ENCODE assay signal across 7 cellular contexts in genomic region chr11:65779669-65779918, GRCh38. TPM values are rescaled to one million over a fixed set of nuclear protein-coding genes. Genes with fewer than 3 reads are reported as not detected.
A peak's percentile ranks its signal among the peaks of the same experiment; 100 is the strongest.
DNase-seq lines count a peak whose midpoint lies in the region; ATAC-seq and TF ChIP-seq lines count a peak whose summit lies in the region.

No MANE protein-coding gene starts in this region.

- H3K4me3 ChIP-seq in HFF-Myc (replicated peaks; ENCODE audit: low read depth, low read length) (peak overlapping the region; percentile 76), iPS-18c (ENCODE audit: insufficient read depth, low read depth, low read length) (peak overlapping the region; percentile 34), stomach (peak overlapping the region; percentile 78 to 97 (median 96))

- WGBS in stomach, 5 donors: 60 to 96% (median 73%) methylated on average over 4 to 12 of the region's 12 CpGs

- H3K9me3 Mint-ChIP-seq in activated CD8-positive, alpha-beta T cell treated with anti-CD3 and anti-CD28 coated beads, Interleukin-2, amount 10 ng/mL, durations not matched to agents 7 days and 5 days (ENCODE audit: insufficient read depth): no peaks in the 10 kb centered on the region

- TF ChIP-seq CTCF in HFF-Myc (IDR thresholded peaks at IDR 0.05; ENCODE audit: low read depth, low read length, missing control alignments): no peak
- no peak for TF ChIP-seq CTCF in stomach (IDR thresholded peaks at IDR 0.05)

- H3K9me3 ChIP-seq in iPS-18c (ENCODE audit: control insufficient read depth, insufficient read depth, low read length) (no peaks in the 10 kb centered on the region), stomach (no peaks in the 10 kb centered on the region)

- no peak overlapping the region for H3K27ac Mint-ChIP-seq in activated CD8-positive, alpha-beta T cell treated with anti-CD3 and anti-CD28 coated beads, Interleukin-2, amount 10 ng/mL, durations not matched to agents 7 days and 5 days

- H3K27me3 Mint-ChIP-seq in activated CD8-positive, alpha-beta T cell treated with anti-CD3 and anti-CD28 coated beads, Interleukin-2, amount 10 ng/mL, durations not matched to agents 7 days and 5 days (ENCODE audit: low read depth): peaks cover 7% of the 10 kb centered on the region

- H3K27me3 ChIP-seq in stomach: no peaks in the 10 kb centered on the region

- peaks cover 16% of the 10 kb centered on the region for H3K4me1 Mint-ChIP-seq in activated CD8-positive, alpha-beta T cell treated with anti-CD3 and anti-CD28 coated beads, Interleukin-2, amount 10 ng/mL, durations not matched to agents 7 days and 5 days (ENCODE audit: low read depth)

- POLR2A ChIA-PET in activated CD8-positive, alpha-beta T cell treated with anti-CD3 and anti-CD28 coated beads, Interleukin-2, amount 10 ng/mL, durations not matched to agents 7 days and 5 days (lab: Charles Lee): interaction anchor here (0.7 to 2.9 kb wide), 10 partner anchors 12 to 111 kb away, joined by 3 to 17 read pairs (median 6); partner anchors contain the start of genes KAT5 and MUS81

- peak overlapping the region in 4 of 5 donors; percentile 89 to 93 (median 90) for H3K27ac ChIP-seq in stomach

- intact Hi-C loops in stomach (cut with DNase I; ENCODE audit: low total_unique reads) (loop anchor here (5.0 kb wide), 1 partner anchor 33 kb away; no protein-coding TSS in a partner anchor), left colon (cut with DNase I, micrococcal nuclease) (loop anchor here in 1 of 2 donors (5.0 kb wide), 1 partner anchor 38 kb away; no protein-coding TSS in a partner anchor)

- H3K4me1 ChIP-seq in stomach: peaks cover 27 to 59% (median 48%) of the 10 kb centered on the region in 4 donors

- DNase-seq in HFF-Myc (ENCODE audit: extremely low read depth, low read depth): no peak
- DNase-seq in activated CD8-positive, alpha-beta T cell treated with anti-CD3 and anti-CD28 coated beads, Interleukin-2, amount 10 ng/mL, durations not matched to agents 7 days and 5 days: no peak
- DNase-seq in stomach: no peak
- DNase-seq in left colon: no peak
- DNase-seq in occipital lobe (lab: John Stamatoyannopoulos, UW): no peak
- DNase-seq in OCI-M1 (lab: John Stamatoyannopoulos, UW): no peak

- TF ChIP-seq EP300 in stomach (IDR thresholded peaks at IDR 0.05): no peak

- CTCF ChIA-PET in activated CD8-positive, alpha-beta T cell treated with anti-CD3 and anti-CD28 coated beads, Interleukin-2, amount 10 ng/mL, durations not matched to agents 7 days and 5 days (lab: Charles Lee): interaction anchor here (0.6 to 10.0 kb wide), 51 partner anchors 9 to 668 kb away, joined by 3 to 210 read pairs (median 6); partner anchors contain the start of genes CCDC85B, FIBP, GAL3ST3 and KAT5

- H3K4me3 Mint-ChIP-seq in activated CD8-positive, alpha-beta T cell treated with anti-CD3 and anti-CD28 coated beads, Interleukin-2, amount 10 ng/mL, durations not matched to agents 7 days and 5 days: peak overlapping the region; percentile 87

- TF ChIP-seq POLR2A in stomach (IDR thresholded peaks at IDR 0.05): no peak

- peaks cover 16% of the 10 kb centered on the region for H3K36me3 Mint-ChIP-seq in activated CD8-positive, alpha-beta T cell treated with anti-CD3 and anti-CD28 coated beads, Interleukin-2, amount 10 ng/mL, durations not matched to agents 7 days and 5 days (ENCODE audit: low read depth)

- ATAC-seq in activated CD8-positive, alpha-beta T cell treated with anti-CD3 and anti-CD28 coated beads, Interleukin-2, amount 10 ng/mL, durations not matched to agents 7 days and 5 days: no peak
- no peak for ATAC-seq in left colon

- H3K36me3 ChIP-seq in stomach: peaks cover 21 to 31% (median 30%) of the 10 kb centered on the region in 4 donors

RNA-seq across cellular contexts. Expression of gene AP5B1, which starts 1.2 kb away (rescaled TPM):
- 10 to 100 TPM; 21.9 to 22.5 TPM for total RNA-seq in activated CD8-positive, alpha-beta T cell treated with anti-CD3 and anti-CD28 coated beads, Interleukin-2, amount 10 ng/mL, durations not matched to agents 7 days and 5 days
- total RNA-seq in stomach (10 to 100 TPM in 4 of 5 donors, 1 to 10 TPM in 1; 7.3 to 44.9 (median 19.6) TPM), left colon (10 to 100 TPM; 21.7 to 22.4 TPM), occipital lobe (4.7 TPM)
- polyA plus RNA-seq in stomach: 1 to 10 TPM; 3.6 to 5.1 (median 3.7) TPM

RNA-seq across cellular contexts. Expression of gene OVOL1, which starts 7.3 kb away (rescaled TPM):
- total RNA-seq in activated CD8-positive, alpha-beta T cell treated with anti-CD3 and anti-CD28 coated beads, Interleukin-2, amount 10 ng/mL, durations not matched to agents 7 days and 5 days: under 1 TPM in 1 of 2 experiments, not detected in 1; 0.08 TPM
- 100 to 1,000 TPM in 1 of 5 donors, 10 to 100 TPM in 1, 1 to 10 TPM in 2, not detected in 1; 1.2 to 120 (median 9.9) TPM for total RNA-seq in stomach
- 1 to 10 TPM in 2 of 3 donors, under 1 TPM in 1; 0.92 to 7.8 (median 1.3) TPM for polyA plus RNA-seq in stomach
- 10 to 100 TPM; 29.5 to 35.9 TPM for total RNA-seq in left colon
- total RNA-seq in occipital lobe: not detected

RNA-seq across cellular contexts. Expression of gene SNX32, which starts 54.2 kb away (rescaled TPM):
- 1 to 10 TPM in 1 of 2 experiments, under 1 TPM in 1; 0.44 to 1.6 TPM for total RNA-seq in activated CD8-positive, alpha-beta T cell treated with anti-CD3 and anti-CD28 coated beads, Interleukin-2, amount 10 ng/mL, durations not matched to agents 7 days and 5 days
- total RNA-seq in stomach (1 to 10 TPM in 2 of 5 donors, under 1 TPM in 1, not detected in 2; 0.29 to 1.4 (median 1.3) TPM), left colon (1 to 10 TPM; 1.6 to 3.8 TPM), occipital lobe (7.3 TPM)
- polyA plus RNA-seq in stomach: under 1 TPM; 0.25 to 0.90 (median 0.61) TPM

RNA-seq across cellular contexts. Expression of gene RNASEH2C, which starts 59.0 kb away (rescaled TPM):
- 10 to 100 TPM; 88.0 to 92.3 TPM for total RNA-seq in activated CD8-positive, alpha-beta T cell treated with anti-CD3 and anti-CD28 coated beads, Interleukin-2, amount 10 ng/mL, durations not matched to agents 7 days and 5 days
- total RNA-seq in stomach (100 to 1,000 TPM in 1 of 5 donors, 10 to 100 TPM in 4; 14.1 to 171 (median 49.0) TPM), left colon (10 to 100 TPM; 23.7 to 31.2 TPM), occipital lobe (9.4 TPM)
- polyA plus RNA-seq in stomach: 10 to 100 TPM; 69.2 to 86.4 (median 83.9) TPM

Comparison
In these comparisons a context has a peak if more than half of its experiments do, and no peak if none do; other contexts are left out.
1. H3K4me3 ChIP-seq: peak in every context shown above with its lines; median percentile 96 in stomach; 76 in HFF-Myc; 34 in iPS-18c.